Comparison of ENCODE assay signal across 11 cellular contexts in genomic region chr1:98323396-98323795, GRCh38.
A peak's percentile ranks its signal among the peaks of the same experiment; 100 is the strongest.
DNase-seq lines count a peak whose midpoint lies in the region; ATAC-seq and TF ChIP-seq lines count a peak whose summit lies in the region.
"Had no signal": no experiment of that assay in that cellular context is flagged by ENCODE, and none has a peak within 500 bp of the region (broad histone marks: within the 10 kb centered on the region; RNA-seq: fewer than 3 reads in every experiment).

No MANE protein-coding gene starts in this region.

- H3K27me3 Mint-ChIP-seq in CD4-positive, alpha-beta memory T cell, result peaks cover 0 to 2% of the 10 kb centered on the region in 2 donors

- BruUV-seq in OCI-LY7 (replicated peaks; lab: Mats Ljungman, UMichigan), result no TSS peak

- no peak overlapping the region for H2AFZ ChIP-seq in OCI-LY7 (ENCODE audit: low read length)

- CTCF ChIA-PET in CD4-positive, alpha-beta memory T cell (lab: Charles Lee; ENCODE audit: partially characterized antibody), result no interaction called here
- CTCF ChIA-PET in OCI-LY7 (lab: Charles Lee; ENCODE audit: unreplicated experiment), result no interaction called here

- H3K4me3 ChIP-seq in AG09309 (ENCODE audit: control insufficient read depth, low read depth, low read length), result no peak overlapping the region
- no peak overlapping the region for H3K4me3 ChIP-seq in lung
- H3K4me3 ChIP-seq in esophagus muscularis mucosa, result no peak overlapping the region
- no peak overlapping the region for H3K4me3 ChIP-seq in CD4-positive, alpha-beta memory T cell (ENCODE audit: low read length in 2 of 2)
- no peak overlapping the region for H3K4me3 ChIP-seq in OCI-LY7 (ENCODE audit: low read depth, low read length, poor library complexity, severe bottlenecking)

- intact Hi-C loops in esophagus muscularis mucosa (cut with DNase I), result no loop called here
- intact Hi-C loops in CD4-positive, alpha-beta memory T cell (cut with micrococcal nuclease), result no loop called here
- intact Hi-C loops in OCI-LY7 (cut with micrococcal nuclease; ENCODE audit: unreplicated experiment), result no loop called here

- H3K27ac Mint-ChIP-seq in CD4-positive, alpha-beta memory T cell, result peak overlapping the region in 2 of 7 donors; percentile 10 to 61

- no peaks in the 10 kb centered on the region for H3K9me2 ChIP-seq in OCI-LY7 (ENCODE audit: insufficient read depth, low read length)

- no peak for TF ChIP-seq POLR2A in esophagus muscularis mucosa (IDR thresholded peaks at IDR 0.05; ENCODE audit: low read depth)

- H3K4me2 ChIP-seq in OCI-LY7 (ENCODE audit: low read length), result no peak overlapping the region

- H3K4me3 Mint-ChIP-seq in CD4-positive, alpha-beta memory T cell, result peak overlapping the region in 4 of 8 donors; percentile 2 to 55 (median 16)

- DNase-seq in AG09309 (ENCODE audit: low read depth) (peak; percentile 89), Kasumi-1 (lab: John Stamatoyannopoulos, UW) (peak; percentile 67 to 78), astrocyte of the hippocampus (ENCODE audit: low read depth, low spot score) (peak; percentile 58), lung (ENCODE audit: low spot score) (no peak), esophagus muscularis mucosa (ENCODE audit: extremely low spot score) (no peak), NCI-H2107 treated with DMSO at 0.1 percent for 48 hours (lab: John Stamatoyannopoulos, UW; ENCODE audit: unreplicated experiment) (no peak), OCI-LY7 (ENCODE audit: low spot score) (no peak)
- no peak for DNase-seq in CD4-positive, alpha-beta memory T cell
- DNase-seq: activated naive CD4-positive, alpha-beta T cell treated with anti-CD3 and anti-CD28 coated beads, Interleukin-2, amount 50 U/mL, for 16 hours; GOT3; NCI-H446 treated with DMSO at 0.1 percent for 48 hours had no signal

- peak; percentile 71 for ATAC-seq in lung (ENCODE audit: insufficient read depth, low FRiP score)

- TF ChIP-seq CTCF in AG09309 (IDR thresholded peaks at IDR 0.05; ENCODE audit: control insufficient read depth, insufficient read depth, low read depth, low read length, missing control alignments) (no peak), lung (IDR thresholded peaks at IDR 0.05; ENCODE audit: control extremely low read depth, extremely low read depth) (no peak), esophagus muscularis mucosa (IDR thresholded peaks at IDR 0.05) (no peak), OCI-LY7 (conservative IDR thresholded peaks at IDR 0.05; ENCODE audit: low read length) (no peak)

- H3K9me3 Mint-ChIP-seq in CD4-positive, alpha-beta memory T cell, result no peaks in the 10 kb centered on the region

- TF ChIP-seq EP300 in esophagus muscularis mucosa (IDR thresholded peaks at IDR 0.05), result no peak

- peaks cover 2 to 5% of the 10 kb centered on the region in 2 donors for H3K4me1 ChIP-seq in lung (ENCODE audit: control insufficient read depth in 2 of 2, insufficient read depth in 2 of 2, low read length in 2 of 2)
- peaks cover 0 to 16% (median 0%) of the 10 kb centered on the region in 4 donors for H3K4me1 ChIP-seq in esophagus muscularis mucosa
- peaks cover 19% of the 10 kb centered on the region for H3K4me1 ChIP-seq in CD4-positive, alpha-beta memory T cell (ENCODE audit: insufficient read depth, low read length)
- no peaks in the 10 kb centered on the region for H3K4me1 ChIP-seq in OCI-LY7 (ENCODE audit: insufficient read depth, low read length, poor library complexity, severe bottlenecking)

- POLR2A ChIA-PET in CD4-positive, alpha-beta memory T cell (lab: Charles Lee; ENCODE audit: partially characterized antibody), result no interaction called here
- POLR2A ChIA-PET in OCI-LY7 (lab: Charles Lee), result interaction anchor here (0.9 kb wide), 1 partner anchor 9 kb away, joined by 3 read pairs; no protein-coding TSS in a partner anchor

- peaks cover 12 to 21% (median 16%) of the 10 kb centered on the region in 4 donors for H3K4me1 Mint-ChIP-seq in CD4-positive, alpha-beta memory T cell

- H3K9me3 ChIP-seq in lung (ENCODE audit: control insufficient read depth in 2 of 2, insufficient read depth in 1 of 2, low read length in 1 of 2) (no peaks in the 10 kb centered on the region), esophagus muscularis mucosa (no peaks in the 10 kb centered on the region), OCI-LY7 (ENCODE audit: low read length) (no peaks in the 10 kb centered on the region)
- no peaks in the 10 kb centered on the region for H3K9me3 ChIP-seq in CD4-positive, alpha-beta memory T cell (ENCODE audit: control insufficient read depth in 1 of 2, low read length in 2 of 2)

- H3K27ac ChIP-seq in lung (ENCODE audit: low read depth in 1 of 2, low read length in 1 of 2), result peak overlapping the region in 1 of 2 donors; percentile 47
- H3K27ac ChIP-seq in esophagus muscularis mucosa (replicated peaks in 1 of 4), result no peak overlapping the region
- H3K27ac ChIP-seq in CD4-positive, alpha-beta memory T cell (ENCODE audit: low read depth, low read length), result no peak overlapping the region
- no peak overlapping the region for H3K27ac ChIP-seq in OCI-LY7 (ENCODE audit: low read depth, low read length, poor library complexity, severe bottlenecking)

- H3K36me3 ChIP-seq in lung (ENCODE audit: control insufficient read depth in 2 of 2, insufficient read depth in 2 of 2, low read length in 2 of 2) (no peaks in the 10 kb centered on the region), esophagus muscularis mucosa (no peaks in the 10 kb centered on the region), OCI-LY7 (ENCODE audit: insufficient read depth, low read length) (no peaks in the 10 kb centered on the region)
- no peaks in the 10 kb centered on the region for H3K36me3 ChIP-seq in CD4-positive, alpha-beta memory T cell (ENCODE audit: insufficient read depth, low read length)

- no peaks in the 10 kb centered on the region for H4K20me1 ChIP-seq in OCI-LY7 (ENCODE audit: insufficient read depth, low read length)

- H3K27me3 ChIP-seq in lung (ENCODE audit: control insufficient read depth, insufficient read depth) (no peaks in the 10 kb centered on the region), esophagus muscularis mucosa (no peaks in the 10 kb centered on the region)
- no peaks in the 10 kb centered on the region for H3K27me3 ChIP-seq in CD4-positive, alpha-beta memory T cell (ENCODE audit: insufficient read depth, low read length)

- H3K79me2 ChIP-seq in OCI-LY7 (ENCODE audit: insufficient read depth, low read depth, low read length), result no peaks in the 10 kb centered on the region

- H3K36me3 Mint-ChIP-seq in CD4-positive, alpha-beta memory T cell, result no peaks in the 10 kb centered on the region

Comparison
In these comparisons a context has a peak if more than half of its experiments do, and no peak if none do; other contexts are left out.
1. DNase-seq: peak in AG09309 (single experiment), Kasumi-1 (2 of 2) and astrocyte of the hippocampus (single experiment); none in lung (single experiment), esophagus muscularis mucosa (single experiment), CD4-positive, alpha-beta memory T cell (0 of 5), NCI-H2107 treated with DMSO at 0.1 percent for 48 hours (single experiment) and OCI-LY7 (single experiment).